17 cellular contexts compared by ENCODE assay signal in genomic region chr18:72811047-72811446, GRCh38. TPM values are rescaled to one million over a fixed set of nuclear protein-coding genes. Genes with fewer than 3 reads are reported as not detected.
DNase-seq lines count a peak whose midpoint lies in the region; ATAC-seq and FAIRE-seq lines count a peak whose summit lies in the region.
"Had no signal": no experiment of that assay in that cellular context is flagged by ENCODE, and none has a peak within 500 bp of the region (broad histone marks: within the 10 kb centered on the region; RNA-seq: fewer than 3 reads in every experiment).

No MANE protein-coding gene starts in this region.

- FAIRE-seq in GM18507 (lab: Jason Lieb, UNC): peak; percentile 51

- H3K4me1 Mint-ChIP-seq in activated T-helper 1 cell treated with anti-CD3 and anti-CD28 coated beads, Interleukin-12 subunit alpha, Interleukin-12 subunit beta, Interleukin-2, Interleukin-4 antibody, amounts not matched to agents 30 ng/mL and 10 ng/mL and 1 ng/mL, durations not matched to agents 14 hours and 24 hours and 36 hours (ENCODE audit: low read depth): no peaks in the 10 kb centered on the region
- H3K4me1 Mint-ChIP-seq: activated CD8-positive, alpha-beta memory T cell treated with anti-CD3 and anti-CD28 coated beads, Interleukin-2, amount 10 ng/mL, durations not matched to agents 7 days and 5 days had no signal

- peaks cover 6% of the 10 kb centered on the region for H3K9me3 Mint-ChIP-seq in activated T-helper 1 cell treated with anti-CD3 and anti-CD28 coated beads, Interleukin-12 subunit alpha, Interleukin-12 subunit beta, Interleukin-2, Interleukin-4 antibody, amounts not matched to agents 30 ng/mL and 10 ng/mL and 1 ng/mL, durations not matched to agents 14 hours and 24 hours and 36 hours
- H3K9me3 Mint-ChIP-seq: activated naive CD4-positive, alpha-beta T cell treated with anti-CD3 and anti-CD28 coated beads for 36 hours had no signal

- intact Hi-C loops in activated T-helper 1 cell treated with anti-CD3 and anti-CD28 coated beads, Interleukin-12 subunit alpha, Interleukin-12 subunit beta, Interleukin-2, Interleukin-4 antibody, amounts not matched to agents 30 ng/mL and 10 ng/mL and 1 ng/mL, durations not matched to agents 14 hours and 24 hours and 36 hours (cut with micrococcal nuclease): no loop called here

- ATAC-seq in GM19463 (IDR thresholded peaks at IDR 0.05; ENCODE audit: unreplicated experiment) (peak; percentile 73), HG03354 (IDR thresholded peaks at IDR 0.05; ENCODE audit: poor library complexity, severe bottlenecking, unreplicated experiment) (peak; percentile 93), GM21447 (IDR thresholded peaks at IDR 0.05; ENCODE audit: unreplicated experiment) (no peak)
- ATAC-seq: activated CD8-positive, alpha-beta memory T cell treated with anti-CD3 and anti-CD28 coated beads, Interleukin-2, amount 10 ng/mL, durations not matched to agents 7 days and 5 days had no signal

- H3K27me3 Mint-ChIP-seq in activated T-helper 1 cell treated with anti-CD3 and anti-CD28 coated beads, Interleukin-12 subunit alpha, Interleukin-12 subunit beta, Interleukin-2, Interleukin-4 antibody, amounts not matched to agents 30 ng/mL and 10 ng/mL and 1 ng/mL, durations not matched to agents 14 hours and 24 hours and 36 hours (ENCODE audit: insufficient read depth): no peaks in the 10 kb centered on the region
- H3K27me3 Mint-ChIP-seq: activated CD8-positive, alpha-beta memory T cell treated with anti-CD3 and anti-CD28 coated beads, Interleukin-2, amount 10 ng/mL, durations not matched to agents 7 days and 5 days had no signal

- DNase-seq in GM18507 (ENCODE audit: extremely low spot score, insufficient read length, low read depth) (no peak), NCI-H748 (lab: John Stamatoyannopoulos, UW; ENCODE audit: unreplicated experiment) (peak; percentile 79), NCI-H82 (lab: John Stamatoyannopoulos, UW) (no peak), HuH-7.5 (ENCODE audit: low spot score) (no peak)
- DNase-seq in activated T-helper 1 cell treated with anti-CD3 and anti-CD28 coated beads, Interleukin-12 subunit alpha, Interleukin-12 subunit beta, Interleukin-2, Interleukin-4 antibody, amounts not matched to agents 30 ng/mL and 10 ng/mL and 1 ng/mL, durations not matched to agents 14 hours and 24 hours and 36 hours (ENCODE audit: low spot score): no peak
- DNase-seq: activated CD8-positive, alpha-beta memory T cell treated with anti-CD3 and anti-CD28 coated beads, Interleukin-2, amount 10 ng/mL, durations not matched to agents 7 days and 5 days; activated naive CD4-positive, alpha-beta T cell treated with anti-CD3 and anti-CD28 coated beads for 36 hours; AML-193; brain microvascular endothelial cell; mesenchymal stem cell; stomach had no signal

- no peak overlapping the region for H3K27ac Mint-ChIP-seq in activated T-helper 1 cell treated with anti-CD3 and anti-CD28 coated beads, Interleukin-12 subunit alpha, Interleukin-12 subunit beta, Interleukin-2, Interleukin-4 antibody, amounts not matched to agents 30 ng/mL and 10 ng/mL and 1 ng/mL, durations not matched to agents 14 hours and 24 hours and 36 hours
- H3K27ac Mint-ChIP-seq: activated CD8-positive, alpha-beta memory T cell treated with anti-CD3 and anti-CD28 coated beads, Interleukin-2, amount 10 ng/mL, durations not matched to agents 7 days and 5 days; activated naive CD4-positive, alpha-beta T cell treated with anti-CD3 and anti-CD28 coated beads for 36 hours had no signal

- H3K36me3 Mint-ChIP-seq in activated T-helper 1 cell treated with anti-CD3 and anti-CD28 coated beads, Interleukin-12 subunit alpha, Interleukin-12 subunit beta, Interleukin-2, Interleukin-4 antibody, amounts not matched to agents 30 ng/mL and 10 ng/mL and 1 ng/mL, durations not matched to agents 14 hours and 24 hours and 36 hours (ENCODE audit: low read depth): no peaks in the 10 kb centered on the region
- H3K36me3 Mint-ChIP-seq: activated CD8-positive, alpha-beta memory T cell treated with anti-CD3 and anti-CD28 coated beads, Interleukin-2, amount 10 ng/mL, durations not matched to agents 7 days and 5 days had no signal

- H3K4me3 Mint-ChIP-seq in activated T-helper 1 cell treated with anti-CD3 and anti-CD28 coated beads, Interleukin-12 subunit alpha, Interleukin-12 subunit beta, Interleukin-2, Interleukin-4 antibody, amounts not matched to agents 30 ng/mL and 10 ng/mL and 1 ng/mL, durations not matched to agents 14 hours and 24 hours and 36 hours: no peak overlapping the region
- H3K4me3 Mint-ChIP-seq: activated CD8-positive, alpha-beta memory T cell treated with anti-CD3 and anti-CD28 coated beads, Interleukin-2, amount 10 ng/mL, durations not matched to agents 7 days and 5 days; activated naive CD4-positive, alpha-beta T cell treated with anti-CD3 and anti-CD28 coated beads for 36 hours had no signal

RNA-seq across cellular contexts. Expression of gene NETO1, which starts 56.7 kb away (rescaled TPM):
- total RNA-seq in activated T-helper 1 cell treated with anti-CD3 and anti-CD28 coated beads, Interleukin-12 subunit alpha, Interleukin-12 subunit beta, Interleukin-2, Interleukin-4 antibody, amounts not matched to agents 30 ng/mL and 10 ng/mL and 1 ng/mL, durations not matched to agents 14 hours and 24 hours and 36 hours: not detected in 2 replicates
- total RNA-seq: activated CD8-positive, alpha-beta memory T cell treated with anti-CD3 and anti-CD28 coated beads, Interleukin-2, amount 10 ng/mL, durations not matched to agents 7 days and 5 days; activated naive CD4-positive, alpha-beta T cell treated with anti-CD3 and anti-CD28 coated beads for 36 hours; H4; OCI-LY7; skeletal muscle tissue had no signal
